ENCODE assay signal across 10 cellular contexts in genomic region chrX:13693341-13693871, GRCh38. TPM values are rescaled to one million over a fixed set of nuclear protein-coding genes. Genes with fewer than 3 reads are reported as not detected.
DNase-seq lines count a peak whose midpoint lies in the region; ATAC-seq and TF ChIP-seq lines count a peak whose summit lies in the region.
"Had no signal": no experiment of that assay in that cellular context is flagged by ENCODE, and none has a peak within 500 bp of the region (broad histone marks: within the 10 kb centered on the region; RNA-seq: fewer than 3 reads in every experiment).

No MANE protein-coding gene starts in this region.

- peak overlapping the region; percentile 75 for H3K4me2 ChIP-seq in Karpas-422 (ENCODE audit: low read depth, low read length, poor library complexity, severe bottlenecking)

- no peak for ATAC-seq in natural killer cell treated with Interleukin-12 subunit alpha and Interleukin-12 subunit beta and Interleukin-15 and Interleukin-18, amount 100 ng/mL, for 72 hours
- ATAC-seq in GM19035 (IDR thresholded peaks at IDR 0.05; ENCODE audit: unreplicated experiment) = no peak
- ATAC-seq: HepG2 had no signal

- H3K27me3 ChIP-seq in CD4-positive, alpha-beta memory T cell (ENCODE audit: insufficient read depth, low read length) = no peaks in the 10 kb centered on the region
- no peaks in the 10 kb centered on the region for H3K27me3 ChIP-seq in Karpas-422 (ENCODE audit: low read length)

- CTCF ChIA-PET in CD4-positive, alpha-beta memory T cell (lab: Charles Lee; ENCODE audit: partially characterized antibody) = interaction anchor here (1.0 to 1.3 kb wide), 2 partner anchors 31 to 56 kb away, joined by 3 read pairs; no protein-coding TSS in a partner anchor
- CTCF ChIA-PET in MCF 10A (lab: Yijun Ruan, JAX) = interaction anchor here (0.6 to 1.6 kb wide), 7 partner anchors 11 to 683 kb away, joined by 3 to 6 read pairs (median 4); no protein-coding TSS in a partner anchor

- no TSS peak for BruUV-seq in MCF 10A (replicated peaks; lab: Mats Ljungman, UMichigan)

- H3K36me3 Mint-ChIP-seq in CD4-positive, alpha-beta memory T cell = peaks cover 0 to 23% of the 10 kb centered on the region in 2 donors
- H3K36me3 Mint-ChIP-seq in MCF 10A (ENCODE audit: insufficient read depth, unreplicated experiment) = no peaks in the 10 kb centered on the region
- H3K36me3 Mint-ChIP-seq in natural killer cell treated with Interleukin-12 subunit alpha and Interleukin-12 subunit beta and Interleukin-15 and Interleukin-18, amount 100 ng/mL, for 72 hours = peaks cover 24% of the 10 kb centered on the region

- DNase-seq in CD4-positive, alpha-beta memory T cell = no peak
- DNase-seq in Karpas-422 = no peak
- peak; percentile 77 for DNase-seq in MCF 10A (ENCODE audit: unreplicated experiment)
- DNase-seq in natural killer cell treated with Interleukin-12 subunit alpha and Interleukin-12 subunit beta and Interleukin-15 and Interleukin-18, amount 100 ng/mL, for 72 hours (ENCODE audit: low spot score) = no peak
- no peak for DNase-seq in caudate nucleus (lab: John Stamatoyannopoulos, UW)
- no peak for DNase-seq in hippocampal formation (lab: John Stamatoyannopoulos, UW)
- DNase-seq in pons (ENCODE audit: low spot score) = no peak
- DNase-seq: posterior cingulate gyrus had no signal

- H2AFZ ChIP-seq in Karpas-422 (ENCODE audit: low read length) = no peak overlapping the region

- no peaks in the 10 kb centered on the region for H3K9me3 Mint-ChIP-seq in CD4-positive, alpha-beta memory T cell
- no peaks in the 10 kb centered on the region for H3K9me3 Mint-ChIP-seq in MCF 10A (ENCODE audit: unreplicated experiment)
- no peaks in the 10 kb centered on the region for H3K9me3 Mint-ChIP-seq in natural killer cell treated with Interleukin-12 subunit alpha and Interleukin-12 subunit beta and Interleukin-15 and Interleukin-18, amount 100 ng/mL, for 72 hours

- no peaks in the 10 kb centered on the region for H3K27me3 Mint-ChIP-seq in CD4-positive, alpha-beta memory T cell
- H3K27me3 Mint-ChIP-seq in MCF 10A (ENCODE audit: insufficient read depth, unreplicated experiment) = no peaks in the 10 kb centered on the region
- H3K27me3 Mint-ChIP-seq in natural killer cell treated with Interleukin-12 subunit alpha and Interleukin-12 subunit beta and Interleukin-15 and Interleukin-18, amount 100 ng/mL, for 72 hours = peaks cover 0 to 8% of the 10 kb centered on the region in 2 donors

- H3K27ac Mint-ChIP-seq in CD4-positive, alpha-beta memory T cell = peak overlapping the region; percentile 10 to 94 (median 50)
- H3K27ac Mint-ChIP-seq in MCF 10A (ENCODE audit: low read depth, unreplicated experiment) = peak overlapping the region; percentile 35
- H3K27ac Mint-ChIP-seq in natural killer cell treated with Interleukin-12 subunit alpha and Interleukin-12 subunit beta and Interleukin-15 and Interleukin-18, amount 100 ng/mL, for 72 hours = peak overlapping the region; percentile 90 to 91

- peaks cover 20% of the 10 kb centered on the region for H4K20me1 ChIP-seq in Karpas-422 (ENCODE audit: insufficient read depth, low read depth, low read length)

- no peak overlapping the region for H3K27ac ChIP-seq in CD4-positive, alpha-beta memory T cell (ENCODE audit: low read depth, low read length)
- H3K27ac ChIP-seq in Karpas-422 (ENCODE audit: low read length) (peak overlapping the region; percentile 73), caudate nucleus (ENCODE audit: low read depth, low read length) (no peak overlapping the region)

- peak overlapping the region; percentile 40; the same call in 1 of the 2 replicates for H3K9ac ChIP-seq in Karpas-422 (ENCODE audit: low read length)

- H3K4me1 ChIP-seq in CD4-positive, alpha-beta memory T cell (ENCODE audit: insufficient read depth, low read length) = peaks cover 71% of the 10 kb centered on the region
- peaks cover 85% of the 10 kb centered on the region for H3K4me1 ChIP-seq in Karpas-422 (ENCODE audit: low read length)

- intact Hi-C loops in CD4-positive, alpha-beta memory T cell (cut with micrococcal nuclease) = no loop called here
- intact Hi-C loops in MCF 10A (cut with micrococcal nuclease) = no loop called here

- H3K4me1 Mint-ChIP-seq in CD4-positive, alpha-beta memory T cell = peaks cover 47 to 85% (median 63%) of the 10 kb centered on the region in 4 donors
- peaks cover 39% of the 10 kb centered on the region for H3K4me1 Mint-ChIP-seq in MCF 10A (ENCODE audit: insufficient read depth, unreplicated experiment)
- H3K4me1 Mint-ChIP-seq in natural killer cell treated with Interleukin-12 subunit alpha and Interleukin-12 subunit beta and Interleukin-15 and Interleukin-18, amount 100 ng/mL, for 72 hours (ENCODE audit: low read depth in 2 of 2) = peaks cover 45 to 63% of the 10 kb centered on the region in 2 donors

- no peak overlapping the region for H3K4me3 ChIP-seq in CD4-positive, alpha-beta memory T cell (ENCODE audit: low read length in 2 of 2)
- H3K4me3 ChIP-seq in Karpas-422 (ENCODE audit: low read length) = peak overlapping the region; percentile 31; the same call in 1 of the 2 replicates

- H3K36me3 ChIP-seq in CD4-positive, alpha-beta memory T cell (ENCODE audit: insufficient read depth, low read length) = no peaks in the 10 kb centered on the region
- 0 out of 2 replicates have a peak, but pooled peaks cover 2% of the 10 kb centered on the region for H3K36me3 ChIP-seq in Karpas-422 (ENCODE audit: insufficient read depth, low read length)

- peaks cover 91% of the 10 kb centered on the region for H3K79me2 ChIP-seq in Karpas-422 (ENCODE audit: low read length)

- peak overlapping the region in 5 of 8 donors; percentile 0 to 57 (median 52) for H3K4me3 Mint-ChIP-seq in CD4-positive, alpha-beta memory T cell
- H3K4me3 Mint-ChIP-seq in MCF 10A (ENCODE audit: unreplicated experiment) = peak overlapping the region; percentile 15
- H3K4me3 Mint-ChIP-seq in natural killer cell treated with Interleukin-12 subunit alpha and Interleukin-12 subunit beta and Interleukin-15 and Interleukin-18, amount 100 ng/mL, for 72 hours = peak overlapping the region; percentile 86

- no peaks in the 10 kb centered on the region for H3K9me2 ChIP-seq in Karpas-422 (replicated peaks; ENCODE audit: insufficient read depth, low read length)

- POLR2A ChIA-PET in CD4-positive, alpha-beta memory T cell (lab: Charles Lee; ENCODE audit: partially characterized antibody) = interaction anchor here (1.1 to 1.7 kb wide), 2 partner anchors 31 to 41 kb away, joined by 3 to 6 read pairs; partner anchors contain the start of genes OFD1 and TRAPPC2
- POLR2A ChIA-PET in MCF 10A (lab: Yijun Ruan, JAX) = interaction anchor here (0.6 to 15.4 kb wide), 17 partner anchors 8 to 339 kb away, joined by 3 to 213 read pairs (median 4); partner anchors contain the start of genes GEMIN8, OFD1, TCEANC and TRAPPC2

- TF ChIP-seq CTCF in MCF 10A (IDR thresholded peaks at IDR 0.05; ENCODE audit: unreplicated experiment) = no peak

- no peaks in the 10 kb centered on the region for H3K9me3 ChIP-seq in CD4-positive, alpha-beta memory T cell (ENCODE audit: control insufficient read depth in 1 of 2, low read length in 2 of 2)
- H3K9me3 ChIP-seq in Karpas-422 (ENCODE audit: low read length) = no peaks in the 10 kb centered on the region

RNA-seq across cellular contexts. Expression of gene RAB9A, which starts 4.5 kb away (rescaled TPM):
- total RNA-seq in CD4-positive, alpha-beta memory T cell = 10 to 100 TPM; 19.9 to 22.7 TPM
- polyA plus RNA-seq in CD4-positive, alpha-beta memory T cell = 10 to 100 TPM; 31.7 to 33.4 TPM
- total RNA-seq in Karpas-422 (2014; rRNA removed; shearing (Covaris generic); ENCODE audit: low replicate concordance) = 56.6 and 59.3 TPM in 2 replicates
- 28.0 and 32.3 TPM in 2 replicates for total RNA-seq in MCF 10A (2022)
- total RNA-seq in natural killer cell treated with Interleukin-12 subunit alpha and Interleukin-12 subunit beta and Interleukin-15 and Interleukin-18, amount 100 ng/mL, for 72 hours = 10 to 100 TPM; 27.7 to 73.6 TPM

RNA-seq across cellular contexts. Expression of gene TCEANC, which starts 40.5 kb away (rescaled TPM):
- total RNA-seq in CD4-positive, alpha-beta memory T cell = 10 to 100 TPM; 14.6 to 16.3 TPM
- polyA plus RNA-seq in CD4-positive, alpha-beta memory T cell = 10 to 100 TPM in 1 of 2 donors, 1 to 10 TPM in 1; 9.6 to 10.3 TPM
- 3.4 and 4.3 TPM in 2 replicates for total RNA-seq in Karpas-422 (2014; rRNA removed; shearing (Covaris generic); ENCODE audit: low replicate concordance)
- 4.0 TPM in 2 replicates for total RNA-seq in MCF 10A (2022)
- total RNA-seq in natural killer cell treated with Interleukin-12 subunit alpha and Interleukin-12 subunit beta and Interleukin-15 and Interleukin-18, amount 100 ng/mL, for 72 hours = 1 to 10 TPM; 2.8 to 4.2 TPM

RNA-seq across cellular contexts. Expression of gene TRAPPC2, which starts 41.0 kb away (rescaled TPM):
- total RNA-seq in CD4-positive, alpha-beta memory T cell = 10 to 100 TPM; 36.6 to 39.6 TPM
- 10 to 100 TPM; 33.1 to 45.9 TPM for polyA plus RNA-seq in CD4-positive, alpha-beta memory T cell
- total RNA-seq in Karpas-422 (2014; rRNA removed; shearing (Covaris generic); ENCODE audit: low replicate concordance) = 29.5 and 60.5 TPM in 2 replicates
- total RNA-seq in MCF 10A (2022) = 16.5 and 21.7 TPM in 2 replicates
- total RNA-seq in natural killer cell treated with Interleukin-12 subunit alpha and Interleukin-12 subunit beta and Interleukin-15 and Interleukin-18, amount 100 ng/mL, for 72 hours = 10 to 100 TPM; 27.5 to 32.0 TPM

RNA-seq across cellular contexts. Expression of gene OFD1, which starts 41.1 kb away (rescaled TPM):
- total RNA-seq in CD4-positive, alpha-beta memory T cell = 100 to 1,000 TPM; 135 TPM
- 10 to 100 TPM; 22.0 to 39.0 TPM for polyA plus RNA-seq in CD4-positive, alpha-beta memory T cell
- 68.4 and 76.3 TPM in 2 replicates for total RNA-seq in Karpas-422 (2014; rRNA removed; shearing (Covaris generic); ENCODE audit: low replicate concordance)
- 44.3 and 44.8 TPM in 2 replicates for total RNA-seq in MCF 10A (2022)
- total RNA-seq in natural killer cell treated with Interleukin-12 subunit alpha and Interleukin-12 subunit beta and Interleukin-15 and Interleukin-18, amount 100 ng/mL, for 72 hours = 10 to 100 TPM; 39.1 to 46.1 TPM

Comparison
In these comparisons a context has a peak if more than half of its experiments do, and no peak if none do; other contexts are left out.
1. H3K27ac Mint-ChIP-seq: peak in every context shown above with its lines; median percentile 90 in natural killer cell treated with Interleukin-12 subunit alpha and Interleukin-12 subunit beta and Interleukin-15 and Interleukin-18, amount 100 ng/mL, for 72 hours; 50 in CD4-positive, alpha-beta memory T cell; 35 in MCF 10A.
2. H3K4me3 Mint-ChIP-seq: peak in every context shown above with its lines; median percentile 86 in natural killer cell treated with Interleukin-12 subunit alpha and Interleukin-12 subunit beta and Interleukin-15 and Interleukin-18, amount 100 ng/mL, for 72 hours; 52 in CD4-positive, alpha-beta memory T cell; 15 in MCF 10A.